In the genomic region with DNA sequence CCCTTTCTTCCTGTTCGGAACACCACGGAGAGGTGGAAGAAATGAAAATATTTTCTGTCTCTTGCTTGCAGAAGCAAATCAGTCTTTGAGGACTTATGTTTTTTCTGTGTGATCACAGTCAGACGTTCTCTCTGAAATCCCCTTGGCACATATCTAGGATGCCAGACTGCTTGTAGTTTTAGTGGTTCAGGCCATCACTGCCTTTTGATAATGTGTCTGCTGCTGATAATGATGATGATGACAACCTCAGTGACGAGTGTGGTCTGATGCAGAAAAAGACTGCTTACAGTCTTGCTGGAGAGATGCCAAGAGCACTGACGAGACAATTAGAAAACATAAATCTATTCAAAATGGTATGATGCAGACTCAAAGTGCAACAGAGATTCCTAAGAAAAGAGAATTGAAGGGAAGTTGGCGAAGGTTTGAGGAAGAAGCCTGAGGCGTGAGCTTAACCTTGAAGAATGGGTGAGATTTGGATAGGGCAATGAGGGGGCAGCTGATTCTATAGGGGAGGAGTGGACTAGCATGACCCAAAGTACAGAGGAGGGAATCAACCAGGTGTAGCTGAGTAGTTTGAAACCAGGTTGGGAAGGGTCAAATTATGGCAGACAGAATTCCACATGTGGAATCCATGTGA, we compare ENCODE assay signal across 10 cellular contexts. TPM values are rescaled to one million over a fixed set of nuclear protein-coding genes. Genes with fewer than 3 reads are reported as not detected.
DNase-seq lines count a peak whose midpoint lies in the region; ATAC-seq and TF ChIP-seq lines count a peak whose summit lies in the region.
"Had no signal": no experiment of that assay in that cellular context is flagged by ENCODE, and none has a peak within 500 bp of the region (broad histone marks: within the 10 kb centered on the region; RNA-seq: fewer than 3 reads in every experiment).

No MANE protein-coding gene starts in this region.

- H3K9me3 Mint-ChIP-seq in activated naive CD4-positive, alpha-beta T cell treated with anti-CD3 and anti-CD28 coated beads, Interleukin-2, amount 10 ng/mL, durations not matched to agents 7 days and 5 days, result no peaks in the 10 kb centered on the region
- H3K9me3 Mint-ChIP-seq in T-cell, result no peaks in the 10 kb centered on the region
- no peaks in the 10 kb centered on the region for H3K9me3 Mint-ChIP-seq in stimulated activated effector memory CD8-positive, alpha-beta T cell treated with anti-CD3 and anti-CD28 coated beads, Interleukin-12 subunit alpha, Interleukin-12 subunit beta, amount 100 ng/mL, for 72 hours

- H3K27me3 ChIP-seq in colonic mucosa, result no peaks in the 10 kb centered on the region
- H3K27me3 ChIP-seq: BE2C had no signal

- CTCF ChIA-PET in activated naive CD4-positive, alpha-beta T cell treated with anti-CD3 and anti-CD28 coated beads, Interleukin-2, amount 10 ng/mL, durations not matched to agents 7 days and 5 days (lab: Charles Lee), result no interaction called here
- CTCF ChIA-PET in T-cell (lab: Charles Lee), result interaction anchor here in 1 of 2 donors (0.5 kb wide), 1 partner anchor 12 kb away, joined by 6 read pairs; no protein-coding TSS in a partner anchor

- POLR2A ChIA-PET in T-cell (lab: Charles Lee), result no interaction called here

- no peaks in the 10 kb centered on the region for H3K27me3 Mint-ChIP-seq in activated naive CD4-positive, alpha-beta T cell treated with anti-CD3 and anti-CD28 coated beads, Interleukin-2, amount 10 ng/mL, durations not matched to agents 7 days and 5 days
- peaks cover 0 to 4% of the 10 kb centered on the region in 2 donors for H3K27me3 Mint-ChIP-seq in T-cell

- ATAC-seq in T-cell (replicated peaks in 1 of 4), result peak in 1 of 4 experiments; percentile 91
- ATAC-seq in stimulated activated effector memory CD8-positive, alpha-beta T cell treated with anti-CD3 and anti-CD28 coated beads, Interleukin-12 subunit alpha, Interleukin-12 subunit beta, amount 100 ng/mL, for 72 hours, result no peak

- H3K4me1 Mint-ChIP-seq in activated naive CD4-positive, alpha-beta T cell treated with anti-CD3 and anti-CD28 coated beads, Interleukin-2, amount 10 ng/mL, durations not matched to agents 7 days and 5 days, result peaks cover 57% of the 10 kb centered on the region
- peaks cover 43 to 49% (median 47%) of the 10 kb centered on the region in 3 donors for H3K4me1 Mint-ChIP-seq in T-cell
- peaks cover 34% of the 10 kb centered on the region for H3K4me1 Mint-ChIP-seq in stimulated activated effector memory CD8-positive, alpha-beta T cell treated with anti-CD3 and anti-CD28 coated beads, Interleukin-12 subunit alpha, Interleukin-12 subunit beta, amount 100 ng/mL, for 72 hours

- no peak overlapping the region for H3K27ac ChIP-seq in colonic mucosa

- TF ChIP-seq CTCF in colonic mucosa (IDR thresholded peaks at IDR 0.05), result no peak

- H3K36me3 ChIP-seq in colonic mucosa, result no peaks in the 10 kb centered on the region

- peaks cover 41% of the 10 kb centered on the region for H3K36me3 Mint-ChIP-seq in activated naive CD4-positive, alpha-beta T cell treated with anti-CD3 and anti-CD28 coated beads, Interleukin-2, amount 10 ng/mL, durations not matched to agents 7 days and 5 days
- H3K36me3 Mint-ChIP-seq in T-cell, result peaks cover 17% of the 10 kb centered on the region
- H3K36me3 Mint-ChIP-seq in stimulated activated effector memory CD8-positive, alpha-beta T cell treated with anti-CD3 and anti-CD28 coated beads, Interleukin-12 subunit alpha, Interleukin-12 subunit beta, amount 100 ng/mL, for 72 hours, result peaks cover 62% of the 10 kb centered on the region

- intact Hi-C loops in colonic mucosa (cut with DNase I), result no loop called here

- H3K4me1 ChIP-seq in colonic mucosa, result no peaks in the 10 kb centered on the region

- peak overlapping the region; percentile 42 for H3K27ac Mint-ChIP-seq in activated naive CD4-positive, alpha-beta T cell treated with anti-CD3 and anti-CD28 coated beads, Interleukin-2, amount 10 ng/mL, durations not matched to agents 7 days and 5 days
- peak overlapping the region; percentile 17 to 63 for H3K27ac Mint-ChIP-seq in T-cell
- H3K27ac Mint-ChIP-seq in stimulated activated effector memory CD8-positive, alpha-beta T cell treated with anti-CD3 and anti-CD28 coated beads, Interleukin-12 subunit alpha, Interleukin-12 subunit beta, amount 100 ng/mL, for 72 hours, result peak overlapping the region; percentile 44

- DNase-seq in activated naive CD4-positive, alpha-beta T cell treated with anti-CD3 and anti-CD28 coated beads, Interleukin-2, amount 10 ng/mL, durations not matched to agents 7 days and 5 days, result no peak
- no peak for DNase-seq in activated naive CD4-positive, alpha-beta T cell treated with anti-CD3 and anti-CD28 coated beads, Interleukin-2, amount 50 U/mL, for 16 hours
- peak in 10 of 34 experiments; percentile 6 to 41 (median 24) for DNase-seq in T-cell
- peak; percentile 38 for DNase-seq in dermis blood vessel endothelial cell
- DNase-seq in stimulated activated effector memory CD8-positive, alpha-beta T cell treated with anti-CD3 and anti-CD28 coated beads, Interleukin-12 subunit alpha, Interleukin-12 subunit beta, amount 100 ng/mL, for 72 hours (ENCODE audit: low spot score in 2 of 2), result no peak
- DNase-seq in colonic mucosa, result no peak
- no peak for DNase-seq in MV-4-11 (lab: John Stamatoyannopoulos, UW)
- DNase-seq in activated CD4-positive, CD25-positive, alpha-beta regulatory T cell treated with anti-CD3 and anti-CD28 coated beads, Interleukin-2, amount 50 U/mL, for 72 hours, result no peak
- DNase-seq: BE2C, NCI-H1092 had no signal

- H3K4me3 Mint-ChIP-seq in activated naive CD4-positive, alpha-beta T cell treated with anti-CD3 and anti-CD28 coated beads, Interleukin-2, amount 10 ng/mL, durations not matched to agents 7 days and 5 days, result no peak overlapping the region
- peak overlapping the region in 1 of 3 donors; percentile 2 for H3K4me3 Mint-ChIP-seq in T-cell
- no peak overlapping the region for H3K4me3 Mint-ChIP-seq in stimulated activated effector memory CD8-positive, alpha-beta T cell treated with anti-CD3 and anti-CD28 coated beads, Interleukin-12 subunit alpha, Interleukin-12 subunit beta, amount 100 ng/mL, for 72 hours

- H3K9me3 ChIP-seq in colonic mucosa, result no peaks in the 10 kb centered on the region
- H3K9me3 ChIP-seq: BE2C had no signal

- H3K4me3 ChIP-seq in colonic mucosa, result no peak overlapping the region

- H3K9ac ChIP-seq in colonic mucosa (ENCODE audit: low read depth in 2 of 2, low read length in 2 of 2), result no peak overlapping the region

RNA-seq across cellular contexts. Expression of gene RAB33A, which starts 7.9 kb away (rescaled TPM):
- 10 to 100 TPM in 3 of 5 donors, 1 to 10 TPM in 2; 4.4 to 16.6 (median 13.9) TPM for total RNA-seq in T-cell
- 0.17 and 0.42 TPM in 2 replicates for total RNA-seq in dermis blood vessel endothelial cell
- under 1 TPM in 1 of 2 donors, not detected in 1; 0.50 TPM for total RNA-seq in colonic mucosa

RNA-seq across cellular contexts. Expression of gene AIFM1, which starts 14.1 kb away (rescaled TPM):
- total RNA-seq in T-cell (10 to 100 TPM; 11.2 to 25.0 (median 23.6) TPM), dermis blood vessel endothelial cell (14.0 and 26.6 TPM in 2 replicates), colonic mucosa (10 to 100 TPM; 85.2 to 89.0 TPM)
